In genomic region chr12:109920266-109920780, GRCh38 we compare ENCODE assay signal across 13 cellular contexts.
"Had no signal": no experiment of that assay in that cellular context is flagged by ENCODE, and none has a peak within 500 bp of the region (broad histone marks: within the 10 kb centered on the region; RNA-seq: fewer than 3 reads in every experiment).

No MANE protein-coding gene starts in this region.

- H3K27ac ChIP-seq: adrenal gland, cardiac muscle cell, coronary artery, esophagus squamous epithelium, foreskin keratinocyte, right lobe of liver, spleen had no signal

- H3K9me3 ChIP-seq: adrenal gland, esophagus squamous epithelium, right lobe of liver, spleen had no signal

- H3K27me3 Mint-ChIP-seq: T-cell had no signal

- H3K27me3 ChIP-seq: adrenal gland, cardiac muscle cell, esophagus squamous epithelium, foreskin keratinocyte, right lobe of liver, spleen had no signal

- H3K4me3 ChIP-seq: adrenal gland, cardiac muscle cell, coronary artery, esophagus squamous epithelium, right lobe of liver, spleen had no signal

- H3K27ac Mint-ChIP-seq: T-cell had no signal

- H3K9me3 Mint-ChIP-seq: neural crest cell, T-cell had no signal

- ATAC-seq: foreskin keratinocyte, right lobe of liver, T-cell had no signal

- H3K4me1 ChIP-seq: adrenal gland, foreskin keratinocyte, right lobe of liver had no signal

- H3K4me3 Mint-ChIP-seq: neural crest cell, T-cell had no signal

- DNase-seq: activated CD4-positive, alpha-beta T cell treated with anti-CD3 and anti-CD28 coated beads, Interleukin-2, amount 50 U/mL, for 4 hours; activated CD4-positive, CD25-positive, alpha-beta regulatory T cell treated with anti-CD3 and anti-CD28 coated beads, Interleukin-2, amount 50 U/mL, for 72 hours; activated naive CD4-positive, alpha-beta T cell treated with anti-CD3 and anti-CD28 coated beads, Interleukin-2, amount 50 U/mL, for 16 hours; adrenal gland; esophagus squamous epithelium; foreskin keratinocyte; spleen; T-cell; T1000 had no signal

- H3K4me1 Mint-ChIP-seq: T-cell had no signal
